ENCODE assay signal across 1 cellular context in the genomic region with DNA sequence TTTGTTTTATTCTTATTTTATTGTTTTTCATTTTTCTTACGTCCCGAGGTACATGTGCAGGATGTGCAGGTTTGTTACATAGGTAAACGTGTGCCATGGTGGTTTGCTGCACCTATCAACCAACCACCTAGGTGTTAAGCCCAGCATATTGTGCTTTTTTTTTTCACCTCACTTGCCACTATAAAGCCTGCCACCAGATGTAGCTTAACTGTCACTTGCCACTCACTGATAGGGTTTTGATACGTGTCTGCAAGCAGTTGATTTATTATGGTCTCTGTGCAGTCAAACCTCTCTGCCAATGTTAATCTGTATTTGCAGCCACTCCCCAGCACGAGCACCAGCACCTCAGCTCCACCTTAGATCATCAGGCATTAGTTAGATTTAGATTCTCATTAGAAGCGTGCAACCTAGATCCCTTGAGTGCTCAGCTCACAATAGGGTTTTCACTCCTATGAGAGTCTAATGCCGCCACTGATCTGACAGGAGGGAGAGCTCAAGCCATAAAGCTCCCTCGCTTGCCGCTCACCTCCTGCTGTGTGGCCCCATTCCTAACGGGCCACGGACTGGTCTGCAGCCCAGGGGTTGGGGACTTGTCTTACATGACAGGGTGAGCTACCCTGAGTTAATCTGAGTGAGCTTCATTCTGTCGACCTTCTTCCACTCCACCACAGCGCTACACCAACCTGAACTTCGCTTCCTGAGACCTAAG.
TF ChIP-seq lines count a peak whose summit lies in the region.

No MANE protein-coding gene starts in this region.

TF ChIP-seq in IMR-90, 13 proteins besides CTCF, POLR2A, EP300 and RAD21 (continued from another document):
- TF ChIP-seq, protein P1, sequence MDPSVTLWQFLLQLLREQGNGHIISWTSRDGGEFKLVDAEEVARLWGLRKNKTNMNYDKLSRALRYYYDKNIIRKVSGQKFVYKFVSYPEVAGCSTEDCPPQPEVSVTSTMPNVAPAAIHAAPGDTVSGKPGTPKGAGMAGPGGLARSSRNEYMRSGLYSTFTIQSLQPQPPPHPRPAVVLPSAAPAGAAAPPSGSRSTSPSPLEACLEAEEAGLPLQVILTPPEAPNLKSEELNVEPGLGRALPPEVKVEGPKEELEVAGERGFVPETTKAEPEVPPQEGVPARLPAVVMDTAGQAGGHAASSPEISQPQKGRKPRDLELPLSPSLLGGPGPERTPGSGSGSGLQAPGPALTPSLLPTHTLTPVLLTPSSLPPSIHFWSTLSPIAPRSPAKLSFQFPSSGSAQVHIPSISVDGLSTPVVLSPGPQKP (IDR thresholded peaks at IDR 0.05; ENCODE audit: borderline replicate concordance, low read depth, low read length): no peak
- TF ChIP-seq MAZ (IDR thresholded peaks at IDR 0.05; ENCODE audit: borderline replicate concordance, low read depth, low read length): no peak
- TF ChIP-seq MXI1 (IDR thresholded peaks at IDR 0.05; ENCODE audit: borderline replicate concordance, low read depth, low read length): no peak
- TF ChIP-seq FOS (IDR thresholded peaks at IDR 0.05; ENCODE audit: low read depth, low read length): no peak
- TF ChIP-seq RFX5 (IDR thresholded peaks at IDR 0.05; ENCODE audit: low read depth, low read length): no peak
- no peak for TF ChIP-seq CHD1 (IDR thresholded peaks at IDR 0.05; ENCODE audit: low read depth, low read length)
- TF ChIP-seq BHLHE40 (IDR thresholded peaks at IDR 0.05; ENCODE audit: low read depth, low read length): no peak
